In genomic region chrX:102964941-102965340, GRCh38 we compare ENCODE assay signal across 31 cellular contexts. TPM values are rescaled to one million over a fixed set of nuclear protein-coding genes. Genes with fewer than 3 reads are reported as not detected.
"Had no signal": no experiment of that assay in that cellular context is flagged by ENCODE, and none has a peak within 500 bp of the region (broad histone marks: within the 10 kb centered on the region; RNA-seq: fewer than 3 reads in every experiment).

No MANE protein-coding gene starts in this region.

- H3K9me3 Mint-ChIP-seq: activated CD4-positive, alpha-beta T cell treated with anti-CD3 and anti-CD28 coated beads, Interleukin-2, amount 10 ng/mL, durations not matched to agents 24 days and 14 days; activated naive CD4-positive, alpha-beta T cell treated with anti-CD3 and anti-CD28 coated beads, Interleukin-2, amount 10 ng/mL, durations not matched to agents 7 days and 5 days; activated naive CD8-positive, alpha-beta T cell treated with anti-CD3 and anti-CD28 coated beads, Interleukin-2, amount 10 ng/mL, durations not matched to agents 7 days and 5 days; activated T-helper 1 cell treated with anti-CD3 and anti-CD28 coated beads, Interleukin-12 subunit alpha, Interleukin-12 subunit beta, Interleukin-2, Interleukin-4 antibody, amounts not matched to agents 30 ng/mL and 10 ng/mL and 1 ng/mL, durations not matched to agents 14 hours and 24 hours and 36 hours; natural killer cell had no signal

- H3K27ac Mint-ChIP-seq: activated CD4-positive, alpha-beta memory T cell treated with anti-CD3 and anti-CD28 coated beads for 36 hours; activated CD4-positive, alpha-beta T cell treated with anti-CD3 and anti-CD28 coated beads, Interleukin-2, amount 10 ng/mL, durations not matched to agents 24 days and 14 days; activated naive CD4-positive, alpha-beta T cell treated with anti-CD3 and anti-CD28 coated beads, Interleukin-2, amount 10 ng/mL, durations not matched to agents 7 days and 5 days; activated naive CD8-positive, alpha-beta T cell treated with anti-CD3 and anti-CD28 coated beads, Interleukin-2, amount 10 ng/mL, durations not matched to agents 7 days and 5 days; activated T-helper 1 cell treated with anti-CD3 and anti-CD28 coated beads, Interleukin-12 subunit alpha, Interleukin-12 subunit beta, Interleukin-2, Interleukin-4 antibody, amounts not matched to agents 30 ng/mL and 10 ng/mL and 1 ng/mL, durations not matched to agents 14 hours and 24 hours and 36 hours; effector memory CD8-positive, alpha-beta T cell; natural killer cell; neural progenitor cell; T-helper 17 cell had no signal

- H3K27me3 Mint-ChIP-seq: activated CD4-positive, alpha-beta memory T cell treated with anti-CD3 and anti-CD28 coated beads for 36 hours; activated CD4-positive, alpha-beta T cell treated with anti-CD3 and anti-CD28 coated beads, Interleukin-2, amount 10 ng/mL, durations not matched to agents 24 days and 14 days; activated naive CD8-positive, alpha-beta T cell treated with anti-CD3 and anti-CD28 coated beads, Interleukin-2, amount 10 ng/mL, durations not matched to agents 7 days and 5 days; effector memory CD8-positive, alpha-beta T cell; T-helper 17 cell had no signal

- H3K4me3 Mint-ChIP-seq: activated CD4-positive, alpha-beta memory T cell treated with anti-CD3 and anti-CD28 coated beads for 36 hours; activated CD4-positive, alpha-beta T cell treated with anti-CD3 and anti-CD28 coated beads, Interleukin-2, amount 10 ng/mL, durations not matched to agents 24 days and 14 days; activated naive CD4-positive, alpha-beta T cell treated with anti-CD3 and anti-CD28 coated beads, Interleukin-2, amount 10 ng/mL, durations not matched to agents 7 days and 5 days; activated naive CD8-positive, alpha-beta T cell treated with anti-CD3 and anti-CD28 coated beads, Interleukin-2, amount 10 ng/mL, durations not matched to agents 7 days and 5 days; activated T-helper 1 cell treated with anti-CD3 and anti-CD28 coated beads, Interleukin-12 subunit alpha, Interleukin-12 subunit beta, Interleukin-2, Interleukin-4 antibody, amounts not matched to agents 30 ng/mL and 10 ng/mL and 1 ng/mL, durations not matched to agents 14 hours and 24 hours and 36 hours; effector memory CD8-positive, alpha-beta T cell; natural killer cell; neural progenitor cell; T-helper 17 cell had no signal

- H3K4me1 Mint-ChIP-seq: activated CD4-positive, alpha-beta T cell treated with anti-CD3 and anti-CD28 coated beads, Interleukin-2, amount 10 ng/mL, durations not matched to agents 24 days and 14 days; activated naive CD4-positive, alpha-beta T cell treated with anti-CD3 and anti-CD28 coated beads, Interleukin-2, amount 10 ng/mL, durations not matched to agents 7 days and 5 days; activated naive CD8-positive, alpha-beta T cell treated with anti-CD3 and anti-CD28 coated beads, Interleukin-2, amount 10 ng/mL, durations not matched to agents 7 days and 5 days; natural killer cell; neural progenitor cell; T-helper 17 cell had no signal

- ATAC-seq: effector memory CD8-positive, alpha-beta T cell; gastrocnemius medialis; left colon; natural killer cell; right cardiac atrium; T-helper 17 cell; upper lobe of right lung had no signal

- H3K4me3 ChIP-seq: ascending aorta, gastrocnemius medialis, hepatocyte, neural progenitor cell, spleen, suprapubic skin, tibial artery, upper lobe of right lung had no signal

- H3K27ac ChIP-seq: ascending aorta, gastrocnemius medialis, hepatocyte, neural progenitor cell, spleen, suprapubic skin, tibial artery, upper lobe of right lung had no signal

- H3K9me3 ChIP-seq: gastrocnemius medialis, suprapubic skin, upper lobe of right lung had no signal

- H3K79me2 ChIP-seq: hepatocyte had no signal

- H3K36me3 ChIP-seq: ascending aorta, gastrocnemius medialis, neural progenitor cell, spleen, suprapubic skin, tibial artery, upper lobe of right lung had no signal

- H3K36me3 Mint-ChIP-seq: activated CD4-positive, alpha-beta memory T cell treated with anti-CD3 and anti-CD28 coated beads for 36 hours; activated naive CD4-positive, alpha-beta T cell treated with anti-CD3 and anti-CD28 coated beads, Interleukin-2, amount 10 ng/mL, durations not matched to agents 7 days and 5 days; activated naive CD8-positive, alpha-beta T cell treated with anti-CD3 and anti-CD28 coated beads, Interleukin-2, amount 10 ng/mL, durations not matched to agents 7 days and 5 days; neural progenitor cell had no signal

- H3K27me3 ChIP-seq: ascending aorta, hepatocyte, neural progenitor cell, suprapubic skin, tibial artery, upper lobe of right lung had no signal

- DNase-seq: activated CD4-positive, alpha-beta memory T cell treated with anti-CD3 and anti-CD28 coated beads for 36 hours; activated CD4-positive, alpha-beta T cell treated with anti-CD3 and anti-CD28 coated beads, Interleukin-2, amount 10 ng/mL, durations not matched to agents 24 days and 14 days; activated CD4-positive, CD25-positive, alpha-beta regulatory T cell treated with anti-CD3 and anti-CD28 coated beads, Interleukin-2, amount 50 U/mL, for 72 hours; activated CD8-positive, alpha-beta memory T cell treated with anti-CD3 and anti-CD28 coated beads, Interleukin-2, amount 50 U/mL, for 4 hours; activated gamma-delta T cell; activated naive CD4-positive, alpha-beta T cell treated with anti-CD3 and anti-CD28 coated beads, Interleukin-2, amount 10 ng/mL, durations not matched to agents 7 days and 5 days; activated naive CD8-positive, alpha-beta T cell treated with anti-CD3 and anti-CD28 coated beads, Interleukin-2, amount 10 ng/mL, durations not matched to agents 7 days and 5 days; activated T-cell treated with anti-CD3 and anti-CD28 coated beads, Interleukin-2, amount 50 U/mL, for 1 hour; caudate nucleus; cortex of kidney; effector memory CD8-positive, alpha-beta T cell; erythroblast; gastrocnemius medialis; left colon; mesenchymal stem cell; natural killer cell; occipital lobe; posterior cingulate gyrus; right cardiac atrium; spleen; stimulated activated naive CD4-positive, alpha-beta T cell; T-helper 17 cell; T1000; tibial artery; upper lobe of right lung had no signal

- H2AFZ ChIP-seq: hepatocyte, neural progenitor cell had no signal

- H3K4me1 ChIP-seq: ascending aorta, gastrocnemius medialis, neural progenitor cell, spleen, suprapubic skin, tibial artery, upper lobe of right lung had no signal

- H3K9ac ChIP-seq: neural progenitor cell had no signal

- H3K4me2 ChIP-seq: hepatocyte, neural progenitor cell had no signal

RNA-seq across cellular contexts. Expression of gene RAB40AL, which starts 27.9 kb away (rescaled TPM):
- total RNA-seq: activated CD4-positive, alpha-beta memory T cell treated with anti-CD3 and anti-CD28 coated beads for 36 hours; ascending aorta; hepatocyte had no signal
- polyA plus RNA-seq: keratinocyte had no signal
